ENCODE assay signal across 1 cellular context in the genomic region with DNA sequence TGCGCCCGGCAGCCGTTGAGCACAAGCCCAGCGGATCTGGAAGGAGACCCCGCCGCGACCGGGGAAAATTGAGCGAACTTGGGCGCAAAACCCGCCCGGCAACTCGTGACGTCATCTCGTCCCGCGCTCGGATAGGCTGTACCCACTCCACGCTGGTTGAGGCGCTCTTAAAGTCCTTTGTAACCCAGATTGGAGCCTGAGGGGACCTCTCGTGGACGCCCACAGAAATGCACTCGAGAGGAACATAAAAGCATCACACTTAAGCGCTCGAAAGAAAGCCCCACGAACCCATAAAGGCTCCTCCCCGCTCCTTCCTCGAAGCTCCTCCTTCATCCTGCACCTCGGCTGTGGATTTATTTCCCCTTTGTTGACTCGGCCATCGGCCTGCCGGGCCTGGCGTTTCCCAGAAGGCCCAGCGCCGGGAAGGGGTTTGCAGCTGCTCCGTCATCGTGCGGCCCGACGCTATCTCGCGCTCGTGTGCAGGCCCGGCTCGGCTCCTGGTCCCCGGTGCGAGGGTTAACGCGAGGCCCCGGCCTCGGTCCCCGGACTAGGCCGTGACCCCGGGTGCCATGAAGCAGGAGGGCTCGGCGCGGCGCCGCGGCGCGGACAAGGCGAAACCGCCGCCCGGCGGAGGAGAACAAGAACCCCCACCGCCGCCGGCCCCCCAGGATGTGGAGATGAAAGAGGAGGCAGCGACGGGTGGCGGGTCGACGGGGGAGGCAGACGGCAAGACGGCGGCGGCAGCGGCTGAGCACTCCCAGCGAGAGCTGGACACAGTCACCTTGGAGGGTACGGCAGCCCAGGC.
TF ChIP-seq lines count a peak whose summit lies in the region.

PSMD3 (plus strand) TSS at position 406 of the 805 bp plus-strand sequence; CDS start at position 570, 164 bp downstream.

TF ChIP-seq in HepG2, 621 proteins besides CTCF, POLR2A, EP300 and RAD21 (continued from another document and continues in another):
- TF ChIP-seq ZBTB37 (CRISPR knock-in tag; IDR thresholded peaks at IDR 0.05) (no peak), FIP1L1 (IDR thresholded peaks at IDR 0.05; ENCODE audit: borderline replicate concordance, insufficient read depth, low read depth, low read length) (peak; percentile 76; the same call in 1 of the 2 replicates), ZNF484 (CRISPR knock-in tag; IDR thresholded peaks at IDR 0.05; ENCODE audit: borderline replicate concordance, low read depth) (peak; percentile 95; the same call in 1 of the 2 replicates), ZNF713 (CRISPR knock-in tag; IDR thresholded peaks at IDR 0.05) (no peak; the same call in 1 of the 2 replicates), ZNF761 (CRISPR knock-in tag; conservative IDR thresholded peaks at IDR 0.05) (peak; percentile 70; the same call in 1 of the 2 replicates), ZNF672 (CRISPR knock-in tag; IDR thresholded peaks at IDR 0.05) (peak; percentile 59; the same call in 1 of the 2 replicates), TSC22D2 (CRISPR knock-in tag; IDR thresholded peaks at IDR 0.05; ENCODE audit: borderline replicate concordance) (peak; percentile 90), NR3C1 (CRISPR knock-in tag; IDR thresholded peaks at IDR 0.05) (0 out of 2 replicates have a peak, but pooled peaks have one; percentile 73), ZNF615 (CRISPR knock-in tag; IDR thresholded peaks at IDR 0.05; ENCODE audit: borderline replicate concordance) (peak; percentile 89), KLF11 (CRISPR knock-in tag; IDR thresholded peaks at IDR 0.05) (peak; percentile 96; the same call in 1 of the 2 replicates), DZIP1 (CRISPR knock-in tag; IDR thresholded peaks at IDR 0.05) (no peak), CSRNP2 (CRISPR knock-in tag; conservative IDR thresholded peaks at IDR 0.05; ENCODE audit: low read depth) (peak; percentile 66; the same call in 1 of the 2 replicates), IRF1 (CRISPR knock-in tag; IDR thresholded peaks at IDR 0.05; ENCODE audit: low read depth) (no peak), DMTF1 (CRISPR knock-in tag; IDR thresholded peaks at IDR 0.05) (0 out of 2 replicates have a peak, but pooled peaks have one; percentile 11), SALL1 (CRISPR knock-in tag; IDR thresholded peaks at IDR 0.05) (peak; percentile 96), MEIS1 (CRISPR knock-in tag; IDR thresholded peaks at IDR 0.05; ENCODE audit: borderline replicate concordance) (peak; percentile 63; the same call in 1 of the 2 replicates), ZNF549 (CRISPR knock-in tag; IDR thresholded peaks at IDR 0.05) (0 out of 2 replicates have a peak, but pooled peaks have one; percentile 35), NAIF1 (CRISPR knock-in tag; IDR thresholded peaks at IDR 0.05; ENCODE audit: borderline replicate concordance) (no peak; the same call in 1 of the 2 replicates), KLF16 (CRISPR knock-in tag; IDR thresholded peaks at IDR 0.05) (peak in 1 of 2 experiments; percentile 99; a peak in 2 of 4 replicates)
- TF ChIP-seq, protein P1, sequence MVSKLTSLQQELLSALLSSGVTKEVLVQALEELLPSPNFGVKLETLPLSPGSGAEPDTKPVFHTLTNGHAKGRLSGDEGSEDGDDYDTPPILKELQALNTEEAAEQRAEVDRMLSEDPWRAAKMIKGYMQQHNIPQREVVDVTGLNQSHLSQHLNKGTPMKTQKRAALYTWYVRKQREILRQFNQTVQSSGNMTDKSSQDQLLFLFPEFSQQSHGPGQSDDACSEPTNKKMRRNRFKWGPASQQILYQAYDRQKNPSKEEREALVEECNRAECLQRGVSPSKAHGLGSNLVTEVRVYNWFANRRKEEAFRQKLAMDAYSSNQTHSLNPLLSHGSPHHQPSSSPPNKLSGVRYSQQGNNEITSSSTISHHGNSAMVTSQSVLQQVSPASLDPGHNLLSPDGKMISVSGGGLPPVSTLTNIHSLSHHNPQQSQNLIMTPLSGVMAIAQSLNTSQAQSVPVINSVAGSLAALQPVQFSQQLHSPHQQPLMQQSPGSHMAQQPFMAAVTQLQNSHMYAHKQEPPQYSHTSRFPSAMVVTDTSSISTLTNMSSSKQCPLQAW (CRISPR knock-in tag; IDR thresholded peaks at IDR 0.05): peak; percentile 97
- TF ChIP-seq, protein P2, sequence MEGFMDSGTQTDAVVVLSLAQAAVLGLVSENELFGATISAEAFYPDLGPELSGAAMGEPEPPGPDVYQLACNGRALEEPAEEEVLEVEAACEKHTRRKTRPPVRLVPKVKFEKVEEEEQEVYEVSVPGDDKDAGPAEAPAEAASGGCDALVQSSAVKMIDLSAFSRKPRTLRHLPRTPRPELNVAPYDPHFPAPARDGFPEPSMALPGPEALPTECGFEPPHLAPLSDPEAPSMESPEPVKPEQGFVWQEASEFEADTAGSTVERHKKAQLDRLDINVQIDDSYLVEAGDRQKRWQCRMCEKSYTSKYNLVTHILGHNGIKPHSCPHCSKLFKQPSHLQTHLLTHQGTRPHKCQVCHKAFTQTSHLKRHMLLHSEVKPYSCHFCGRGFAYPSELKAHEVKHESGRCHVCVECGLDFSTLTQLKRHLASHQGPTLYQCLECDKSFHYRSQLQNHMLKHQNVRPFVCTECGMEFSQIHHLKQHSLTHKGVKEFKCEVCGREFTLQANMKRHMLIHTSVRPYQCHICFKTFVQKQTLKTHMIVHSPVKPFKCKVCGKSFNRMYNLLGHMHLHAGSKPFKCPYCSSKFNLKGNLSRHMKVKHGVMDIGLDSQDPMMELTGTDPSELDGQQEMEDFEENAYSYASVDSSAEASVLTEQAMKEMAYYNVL (CRISPR knock-in tag; IDR thresholded peaks at IDR 0.05; ENCODE audit: borderline replicate concordance): peak; percentile 88
- TF ChIP-seq, protein P3, sequence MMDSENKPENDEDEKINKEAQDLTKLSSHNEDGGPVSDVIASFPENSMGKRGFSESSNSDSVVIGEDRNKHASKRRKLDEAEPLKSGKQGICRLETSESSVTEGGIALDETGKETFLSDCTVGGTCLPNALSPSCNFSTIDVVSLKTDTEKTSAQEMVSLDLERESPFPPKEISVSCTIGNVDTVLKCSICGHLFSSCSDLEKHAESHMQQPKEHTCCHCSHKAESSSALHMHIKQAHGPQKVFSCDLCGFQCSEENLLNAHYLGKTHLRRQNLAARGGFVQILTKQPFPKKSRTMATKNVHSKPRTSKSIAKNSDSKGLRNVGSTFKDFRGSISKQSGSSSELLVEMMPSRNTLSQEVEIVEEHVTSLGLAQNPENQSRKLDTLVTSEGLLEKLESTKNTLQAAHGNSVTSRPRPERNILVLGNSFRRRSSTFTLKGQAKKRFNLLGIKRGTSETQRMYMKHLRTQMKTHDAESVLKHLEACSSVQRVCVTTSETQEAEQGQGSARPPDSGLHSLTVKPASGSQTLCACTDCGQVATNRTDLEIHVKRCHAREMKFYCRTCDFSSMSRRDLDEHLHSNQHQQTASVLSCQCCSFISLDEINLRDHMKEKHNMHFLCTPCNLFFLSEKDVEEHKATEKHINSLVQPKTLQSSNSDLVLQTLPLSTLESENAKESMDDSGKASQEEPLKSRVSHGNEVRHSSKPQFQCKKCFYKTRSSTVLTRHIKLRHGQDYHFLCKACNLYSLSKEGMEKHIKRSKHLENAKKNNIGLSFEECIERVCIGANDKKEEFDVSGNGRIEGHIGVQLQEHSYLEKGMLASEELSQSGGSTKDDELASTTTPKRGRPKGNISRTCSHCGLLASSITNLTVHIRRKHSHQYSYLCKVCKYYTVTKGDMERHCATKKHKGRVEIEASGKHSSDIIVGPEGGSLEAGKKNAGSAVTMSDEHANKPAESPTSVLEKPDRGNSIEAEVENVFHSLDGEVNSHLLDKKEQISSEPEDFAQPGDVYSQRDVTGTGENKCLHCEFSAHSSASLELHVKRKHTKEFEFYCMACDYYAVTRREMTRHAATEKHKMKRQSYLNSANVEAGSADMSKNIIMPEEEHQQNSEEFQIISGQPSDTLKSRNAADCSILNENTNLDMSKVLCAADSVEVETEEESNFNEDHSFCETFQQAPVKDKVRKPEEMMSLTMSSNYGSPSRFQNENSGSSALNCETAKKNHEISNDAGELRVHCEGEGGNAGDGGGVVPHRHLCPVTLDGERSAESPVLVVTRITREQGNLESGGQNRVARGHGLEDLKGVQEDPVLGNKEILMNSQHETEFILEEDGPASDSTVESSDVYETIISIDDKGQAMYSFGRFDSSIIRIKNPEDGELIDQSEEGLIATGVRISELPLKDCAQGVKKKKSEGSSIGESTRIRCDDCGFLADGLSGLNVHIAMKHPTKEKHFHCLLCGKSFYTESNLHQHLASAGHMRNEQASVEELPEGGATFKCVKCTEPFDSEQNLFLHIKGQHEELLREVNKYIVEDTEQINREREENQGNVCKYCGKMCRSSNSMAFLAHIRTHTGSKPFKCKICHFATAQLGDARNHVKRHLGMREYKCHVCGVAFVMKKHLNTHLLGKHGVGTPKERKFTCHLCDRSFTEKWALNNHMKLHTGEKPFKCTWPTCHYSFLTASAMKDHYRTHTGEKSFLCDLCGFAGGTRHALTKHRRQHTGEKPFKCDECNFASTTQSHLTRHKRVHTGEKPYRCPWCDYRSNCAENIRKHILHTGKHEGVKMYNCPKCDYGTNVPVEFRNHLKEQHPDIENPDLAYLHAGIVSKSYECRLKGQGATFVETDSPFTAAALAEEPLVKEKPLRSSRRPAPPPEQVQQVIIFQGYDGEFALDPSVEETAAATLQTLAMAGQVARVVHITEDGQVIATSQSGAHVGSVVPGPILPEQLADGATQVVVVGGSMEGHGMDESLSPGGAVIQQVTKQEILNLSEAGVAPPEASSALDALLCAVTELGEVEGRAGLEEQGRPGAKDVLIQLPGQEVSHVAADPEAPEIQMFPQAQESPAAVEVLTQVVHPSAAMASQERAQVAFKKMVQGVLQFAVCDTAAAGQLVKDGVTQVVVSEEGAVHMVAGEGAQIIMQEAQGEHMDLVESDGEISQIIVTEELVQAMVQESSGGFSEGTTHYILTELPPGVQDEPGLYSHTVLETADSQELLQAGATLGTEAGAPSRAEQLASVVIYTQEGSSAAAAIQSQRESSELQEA (CRISPR knock-in tag; IDR thresholded peaks at IDR 0.05; ENCODE audit: not compliant biosample characterization): peak; percentile 94
